25 cellular contexts compared by ENCODE assay signal in the genomic region with DNA sequence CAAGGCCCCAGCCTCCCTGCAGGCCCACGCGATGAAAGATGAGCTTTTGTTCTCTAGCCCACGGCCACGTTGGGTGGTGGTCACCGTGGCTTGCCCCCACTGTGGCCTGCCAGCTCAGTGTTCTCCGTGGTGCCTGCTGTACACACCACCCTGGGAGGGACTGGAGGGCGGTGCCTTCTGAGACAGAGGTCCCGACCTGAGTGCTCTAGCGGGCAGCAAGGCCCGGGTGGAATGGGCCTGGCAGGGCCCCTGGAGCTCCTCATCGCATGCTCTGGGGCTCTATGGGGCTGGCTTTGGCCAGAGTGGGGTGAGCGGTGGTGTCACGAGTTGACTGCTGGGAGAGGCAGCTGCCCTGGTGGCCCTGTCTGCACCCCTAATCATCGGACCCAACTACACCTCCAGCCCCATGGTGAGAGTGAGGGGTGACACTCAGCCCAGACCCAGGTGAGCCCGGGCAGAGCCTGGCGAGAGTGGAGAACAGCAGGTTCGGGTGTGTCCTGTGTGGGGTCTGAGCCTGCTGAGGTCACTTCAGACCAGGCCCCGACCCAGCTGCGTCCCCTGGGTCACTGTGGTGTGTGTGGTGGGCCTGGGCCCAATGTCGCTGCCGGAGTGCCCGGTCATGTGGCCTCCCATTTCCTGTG.
DNase-seq lines count a peak whose midpoint lies in the region; ATAC-seq and TF ChIP-seq lines count a peak whose summit lies in the region.
"Had no signal": no experiment of that assay in that cellular context is flagged by ENCODE, and none has a peak within 500 bp of the region (broad histone marks: within the 10 kb centered on the region; RNA-seq: fewer than 3 reads in every experiment).

No MANE protein-coding gene starts in this region.

- H3K9ac ChIP-seq in IMR-90 (ENCODE audit: low read depth, low read length) = no peak overlapping the region
- H3K9ac ChIP-seq: KMS-11 had no signal

- no peak overlapping the region for H4K8ac ChIP-seq in IMR-90 (ENCODE audit: low read depth in 2 of 2, low read length in 2 of 2)

- dilution Hi-C loops in IMR-90 (cut with HindIII; ENCODE audit: low sequenced_read_pairs, unreplicated experiment) = no loop called here

- H3K4me1 ChIP-seq in IMR-90 (ENCODE audit: control insufficient read depth, insufficient read depth, low read length) = 0 out of 2 replicates have a peak, but pooled peaks cover 2% of the 10 kb centered on the region

- no peak overlapping the region for H3K14ac ChIP-seq in IMR-90 (replicated peaks; ENCODE audit: low read depth, low read length)

- no peak overlapping the region for H3K27ac Mint-ChIP-seq in activated naive CD8-positive, alpha-beta T cell treated with anti-CD3 and anti-CD28 coated beads, Interleukin-2, amount 50 U/mL, for 24 hours
- H3K27ac Mint-ChIP-seq in activated naive CD8-positive, alpha-beta T cell treated with anti-CD3 and anti-CD28 coated beads for 36 hours = no peak overlapping the region
- no peak overlapping the region for H3K27ac Mint-ChIP-seq in type B pancreatic cell
- H3K27ac Mint-ChIP-seq: CD8-positive, alpha-beta T cell; H9; HFFc6 had no signal

- DNase-seq in activated naive CD8-positive, alpha-beta T cell treated with anti-CD3 and anti-CD28 coated beads, Interleukin-2, amount 50 U/mL, for 24 hours = no peak
- DNase-seq in activated naive CD8-positive, alpha-beta T cell treated with anti-CD3 and anti-CD28 coated beads for 36 hours = no peak
- DNase-seq in IMR-90 = no peak
- DNase-seq in mesenteric fat pad (ENCODE audit: low spot score) = peak; percentile 83
- peak; percentile 54 for DNase-seq in type B pancreatic cell (ENCODE audit: extremely low spot score, unreplicated experiment)
- DNase-seq in KG1 (lab: John Stamatoyannopoulos, UW) = no peak
- no peak for DNase-seq in NOMO-1 (lab: John Stamatoyannopoulos, UW; ENCODE audit: unreplicated experiment in 2 of 2)
- DNase-seq: AML-193; C1 segment of cervical spinal cord; CD8-positive, alpha-beta T cell; DMS53; GDM1; H9; HFFc6; NCI-H1105; NCI-H146; NCI-H2029; NCI-H2227 treated with DMSO at 0.1 percent for 48 hours; NCI-H510A; SIG-M5 had no signal

- no peak for TF ChIP-seq RAD21 in IMR-90 (IDR thresholded peaks at IDR 0.05; ENCODE audit: low read length)

- H3K4me3 ChIP-seq in IMR-90 (ENCODE audit: insufficient read depth, low read depth, low read length) = no peak overlapping the region

- peaks cover 9% of the 10 kb centered on the region for H3K9me3 Mint-ChIP-seq in activated naive CD8-positive, alpha-beta T cell treated with anti-CD3 and anti-CD28 coated beads, Interleukin-2, amount 50 U/mL, for 24 hours
- peaks cover 7% of the 10 kb centered on the region for H3K9me3 Mint-ChIP-seq in activated naive CD8-positive, alpha-beta T cell treated with anti-CD3 and anti-CD28 coated beads for 36 hours
- peaks cover 12% of the 10 kb centered on the region for H3K9me3 Mint-ChIP-seq in type B pancreatic cell

- no peak overlapping the region for H3K4me3 Mint-ChIP-seq in activated naive CD8-positive, alpha-beta T cell treated with anti-CD3 and anti-CD28 coated beads, Interleukin-2, amount 50 U/mL, for 24 hours
- no peak overlapping the region for H3K4me3 Mint-ChIP-seq in activated naive CD8-positive, alpha-beta T cell treated with anti-CD3 and anti-CD28 coated beads for 36 hours
- H3K4me3 Mint-ChIP-seq in type B pancreatic cell = no peak overlapping the region
- H3K4me3 Mint-ChIP-seq: CD8-positive, alpha-beta T cell; H9; HFFc6 had no signal

- H3K9me1 ChIP-seq in IMR-90 (ENCODE audit: insufficient read depth, low read length) = no peaks in the 10 kb centered on the region

- no peak overlapping the region for H3K56ac ChIP-seq in IMR-90 (ENCODE audit: extremely low read depth, insufficient read depth, low read length)

- intact Hi-C loops in IMR-90 (cut with micrococcal nuclease) = no loop called here

- no peak overlapping the region for H3K23ac ChIP-seq in IMR-90 (ENCODE audit: low read depth, low read length)

- in situ Hi-C loops in IMR-90 (cut with MboI; ENCODE audit: low sequenced_read_pairs) = no loop called here

- H2BK5ac ChIP-seq in IMR-90 (ENCODE audit: low read depth, low read length, poor library complexity, severe bottlenecking) = no peak overlapping the region

- CTCF ChIA-PET in IMR-90 (lab: Yijun Ruan, JAX) = no interaction called here

- WGBS in IMR-90 (ENCODE audit: extremely low coverage in 2 of 2, insufficient read length in 1 of 2), 2 experiments = 100% methylated on average over 2 of the region's 22 CpGs; no CpG with 5 or more reads in 1 of the 2 experiments

- POLR2A ChIA-PET in IMR-90 (lab: Charles Lee; ENCODE audit: unreplicated experiment) = no interaction called here

- no peak overlapping the region for H2BK15ac ChIP-seq in IMR-90 (ENCODE audit: low read depth, low read length)

- no peak for TF ChIP-seq CTCF in IMR-90 (conservative IDR thresholded peaks at IDR 0.05; ENCODE audit: low read depth, low read length)
- TF ChIP-seq CTCF in type B pancreatic cell (conservative IDR thresholded peaks at IDR 0.05) = no peak

- H2AK5ac ChIP-seq in IMR-90 (ENCODE audit: low read depth, low read length) = no peak overlapping the region

- no peaks in the 10 kb centered on the region for H3K4me1 Mint-ChIP-seq in activated naive CD8-positive, alpha-beta T cell treated with anti-CD3 and anti-CD28 coated beads, Interleukin-2, amount 50 U/mL, for 24 hours
- no peaks in the 10 kb centered on the region for H3K4me1 Mint-ChIP-seq in activated naive CD8-positive, alpha-beta T cell treated with anti-CD3 and anti-CD28 coated beads for 36 hours
- no peaks in the 10 kb centered on the region for H3K4me1 Mint-ChIP-seq in type B pancreatic cell (ENCODE audit: unreplicated experiment)
- H3K4me1 Mint-ChIP-seq: H9 had no signal

- H2AK9ac ChIP-seq in IMR-90 (replicated peaks; ENCODE audit: low read depth, low read length, poor library complexity) = peak overlapping the region; percentile 26

- H3K79me1 ChIP-seq in IMR-90 (ENCODE audit: low read depth in 1 of 2, low read length in 2 of 2) = no peaks in the 10 kb centered on the region

- H2AFZ ChIP-seq in IMR-90 (replicated peaks; ENCODE audit: low read length, poor library complexity) = no peak overlapping the region

- no peaks in the 10 kb centered on the region for H3K27me3 ChIP-seq in IMR-90 (ENCODE audit: control insufficient read depth, insufficient read depth, low read length)

- H2BK120ac ChIP-seq in IMR-90 (ENCODE audit: low read depth, low read length) = no peak overlapping the region

- H4K91ac ChIP-seq in IMR-90 (ENCODE audit: insufficient read depth, low read depth, low read length) = no peak overlapping the region

- no peaks in the 10 kb centered on the region for H3K36me3 Mint-ChIP-seq in activated naive CD8-positive, alpha-beta T cell treated with anti-CD3 and anti-CD28 coated beads, Interleukin-2, amount 50 U/mL, for 24 hours (ENCODE audit: low read depth)
- no peaks in the 10 kb centered on the region for H3K36me3 Mint-ChIP-seq in activated naive CD8-positive, alpha-beta T cell treated with anti-CD3 and anti-CD28 coated beads for 36 hours
- H3K36me3 Mint-ChIP-seq in type B pancreatic cell = no peaks in the 10 kb centered on the region
- H3K36me3 Mint-ChIP-seq: CD8-positive, alpha-beta T cell had no signal

- H3K4me2 ChIP-seq in IMR-90 (ENCODE audit: low read depth, low read length) = no peak overlapping the region
- H3K4me2 ChIP-seq: KMS-11 had no signal

- no peak overlapping the region for H3K4ac ChIP-seq in IMR-90 (ENCODE audit: low read depth, low read length)

- H3K18ac ChIP-seq in IMR-90 (ENCODE audit: low read depth, low read length) = no peak overlapping the region

- H3K36me3 ChIP-seq in IMR-90 (ENCODE audit: control insufficient read depth, insufficient read depth, low read length) = no peaks in the 10 kb centered on the region

- BruUV-seq in IMR-90 (replicated peaks; lab: Mats Ljungman, UMichigan) = no TSS peak

- no peaks in the 10 kb centered on the region for H4K20me1 ChIP-seq in IMR-90 (ENCODE audit: insufficient read depth, low read length)

- no peak overlapping the region for H2BK20ac ChIP-seq in IMR-90 (ENCODE audit: low read depth, low read length)

- TF ChIP-seq POLR2A in IMR-90 (IDR thresholded peaks at IDR 0.05; ENCODE audit: low read depth, low read length) = no peak

- H3K9me3 ChIP-seq in IMR-90 (ENCODE audit: control insufficient read depth, insufficient read depth, low read length) = no peaks in the 10 kb centered on the region

- H4K5ac ChIP-seq in IMR-90 (ENCODE audit: low read depth, low read length) = no peak overlapping the region

- H3K27me3 Mint-ChIP-seq in activated naive CD8-positive, alpha-beta T cell treated with anti-CD3 and anti-CD28 coated beads, Interleukin-2, amount 50 U/mL, for 24 hours = peaks cover 1% of the 10 kb centered on the region
- no peaks in the 10 kb centered on the region for H3K27me3 Mint-ChIP-seq in activated naive CD8-positive, alpha-beta T cell treated with anti-CD3 and anti-CD28 coated beads for 36 hours
- no peaks in the 10 kb centered on the region for H3K27me3 Mint-ChIP-seq in type B pancreatic cell

- peak; percentile 24 for ATAC-seq in activated naive CD8-positive, alpha-beta T cell treated with anti-CD3 and anti-CD28 coated beads, Interleukin-2, amount 50 U/mL, for 24 hours
- ATAC-seq in IMR-90 (ENCODE audit: low read depth) (no peak), GM21619 (IDR thresholded peaks at IDR 0.05; ENCODE audit: unreplicated experiment) (no peak)
- ATAC-seq: CD8-positive, alpha-beta T cell; HepG2 had no signal

- no peak overlapping the region for H3K27ac ChIP-seq in IMR-90 (ENCODE audit: insufficient read depth, low read length)
- H3K27ac ChIP-seq: HL-60, KMS-11, RWPE1 had no signal

TF ChIP-seq in IMR-90, 13 proteins besides CTCF, POLR2A, EP300 and RAD21 (continues in another document):
- TF ChIP-seq BHLHE40 (IDR thresholded peaks at IDR 0.05; ENCODE audit: low read depth, low read length) = no peak
- TF ChIP-seq SMC3 (IDR thresholded peaks at IDR 0.05; ENCODE audit: low read depth, low read length) = no peak
- no peak for TF ChIP-seq FOS (IDR thresholded peaks at IDR 0.05; ENCODE audit: low read depth, low read length)
- TF ChIP-seq, protein P1, sequence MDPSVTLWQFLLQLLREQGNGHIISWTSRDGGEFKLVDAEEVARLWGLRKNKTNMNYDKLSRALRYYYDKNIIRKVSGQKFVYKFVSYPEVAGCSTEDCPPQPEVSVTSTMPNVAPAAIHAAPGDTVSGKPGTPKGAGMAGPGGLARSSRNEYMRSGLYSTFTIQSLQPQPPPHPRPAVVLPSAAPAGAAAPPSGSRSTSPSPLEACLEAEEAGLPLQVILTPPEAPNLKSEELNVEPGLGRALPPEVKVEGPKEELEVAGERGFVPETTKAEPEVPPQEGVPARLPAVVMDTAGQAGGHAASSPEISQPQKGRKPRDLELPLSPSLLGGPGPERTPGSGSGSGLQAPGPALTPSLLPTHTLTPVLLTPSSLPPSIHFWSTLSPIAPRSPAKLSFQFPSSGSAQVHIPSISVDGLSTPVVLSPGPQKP (IDR thresholded peaks at IDR 0.05; ENCODE audit: borderline replicate concordance, low read depth, low read length) = no peak
- TF ChIP-seq CEBPB (IDR thresholded peaks at IDR 0.05; ENCODE audit: low read depth, low read length) = no peak
- TF ChIP-seq CHD1 (IDR thresholded peaks at IDR 0.05; ENCODE audit: low read depth, low read length) = no peak

Comparison
In these comparisons a context has a peak if more than half of its experiments do, and no peak if none do; other contexts are left out.
1. DNase-seq: peak in mesenteric fat pad (single experiment) and type B pancreatic cell (single experiment); none in activated naive CD8-positive, alpha-beta T cell treated with anti-CD3 and anti-CD28 coated beads, Interleukin-2, amount 50 U/mL, for 24 hours (single experiment), activated naive CD8-positive, alpha-beta T cell treated with anti-CD3 and anti-CD28 coated beads for 36 hours (single experiment), IMR-90 (single experiment), KG1 (single experiment) and NOMO-1 (0 of 2).